Comparison of ENCODE assay signal across 23 cellular contexts in genomic region chr3:129701161-129701560, GRCh38.
"Had no signal": no experiment of that assay in that cellular context is flagged by ENCODE, and none has a peak within 500 bp of the region (broad histone marks: within the 10 kb centered on the region; RNA-seq: fewer than 3 reads in every experiment).

No MANE protein-coding gene starts in this region.

- H3K4me1 ChIP-seq: pancreas, sigmoid colon, uterus had no signal

- H3K4me3 Mint-ChIP-seq: activated naive CD8-positive, alpha-beta T cell; nephron; stimulated activated effector memory CD8-positive, alpha-beta T cell treated with anti-CD3 and anti-CD28 coated beads, Interleukin-12 subunit alpha, Interleukin-12 subunit beta, amount 100 ng/mL, for 72 hours; stimulated activated naive CD8-positive, alpha-beta T cell treated with anti-CD3 and anti-CD28 coated beads, Interleukin-15, Interleukin-2, amounts not matched to agents 100 ng/mL and 50 ng/mL, for 24 hours; T-helper 2 cell treated with Interferon-gamma antibody and Interleukin-4, amounts not matched to agents 5 μg/mL and 100 μg/mL, for 36 hours; type B pancreatic cell had no signal

- H3K9me3 ChIP-seq: pancreas, psoas muscle, sigmoid colon, thoracic aorta, uterus had no signal

- H3K9me3 Mint-ChIP-seq: type B pancreatic cell had no signal

- DNase-seq: activated CD4-positive, alpha-beta T cell treated with anti-CD3 and anti-CD28 coated beads for 48 hours; activated CD4-positive, alpha-beta T cell treated with anti-CD3 and anti-CD28 coated beads, Interleukin-2, amount 50 U/mL, for 48 hours; activated CD8-positive, alpha-beta memory T cell treated with anti-CD3 and anti-CD28 coated beads for 24 hours; activated effector memory CD4-positive, alpha-beta T cell treated with Interleukin-2 at 50 U/mL for 16 hours; activated naive CD4-positive, alpha-beta T cell treated with Interleukin-2 at 50 U/mL for 16 hours; anterior cingulate cortex; effector CD8-positive, alpha-beta T cell; left cardiac atrium; left ventricle myocardium superior; nucleus accumbens; pancreas; psoas muscle; sigmoid colon; small intestine; stimulated activated CD4-positive, alpha-beta T cell treated with anti-CD3 and anti-CD28 coated beads, Interleukin-4, amount 100 ng/mL, for 24 hours; uterus had no signal

- H3K27me3 ChIP-seq: pancreas, sigmoid colon, uterus had no signal

- H3K27me3 Mint-ChIP-seq: activated naive CD8-positive, alpha-beta T cell; stimulated activated naive CD8-positive, alpha-beta T cell treated with anti-CD3 and anti-CD28 coated beads, Interleukin-15, Interleukin-2, amounts not matched to agents 100 ng/mL and 50 ng/mL, for 24 hours; type B pancreatic cell had no signal

- H3K4me3 ChIP-seq: pancreas, psoas muscle, sigmoid colon, thoracic aorta, uterus had no signal

- H3K36me3 Mint-ChIP-seq: stimulated activated effector memory CD8-positive, alpha-beta T cell treated with anti-CD3 and anti-CD28 coated beads, Interleukin-12 subunit alpha, Interleukin-12 subunit beta, amount 100 ng/mL, for 72 hours had no signal

- H3K27ac ChIP-seq: pancreas, psoas muscle, sigmoid colon, thoracic aorta, uterus had no signal

- H3K36me3 ChIP-seq: pancreas, sigmoid colon, thoracic aorta, uterus had no signal

- H3K27ac Mint-ChIP-seq: activated naive CD8-positive, alpha-beta T cell; nephron; stimulated activated effector memory CD8-positive, alpha-beta T cell treated with anti-CD3 and anti-CD28 coated beads, Interleukin-12 subunit alpha, Interleukin-12 subunit beta, amount 100 ng/mL, for 72 hours; stimulated activated naive CD8-positive, alpha-beta T cell treated with anti-CD3 and anti-CD28 coated beads, Interleukin-15, Interleukin-2, amounts not matched to agents 100 ng/mL and 50 ng/mL, for 24 hours; T-helper 2 cell treated with Interferon-gamma antibody and Interleukin-4, amounts not matched to agents 5 μg/mL and 100 μg/mL, for 36 hours; type B pancreatic cell had no signal
